1 cellular context compared by ENCODE assay signal in the genomic region with DNA sequence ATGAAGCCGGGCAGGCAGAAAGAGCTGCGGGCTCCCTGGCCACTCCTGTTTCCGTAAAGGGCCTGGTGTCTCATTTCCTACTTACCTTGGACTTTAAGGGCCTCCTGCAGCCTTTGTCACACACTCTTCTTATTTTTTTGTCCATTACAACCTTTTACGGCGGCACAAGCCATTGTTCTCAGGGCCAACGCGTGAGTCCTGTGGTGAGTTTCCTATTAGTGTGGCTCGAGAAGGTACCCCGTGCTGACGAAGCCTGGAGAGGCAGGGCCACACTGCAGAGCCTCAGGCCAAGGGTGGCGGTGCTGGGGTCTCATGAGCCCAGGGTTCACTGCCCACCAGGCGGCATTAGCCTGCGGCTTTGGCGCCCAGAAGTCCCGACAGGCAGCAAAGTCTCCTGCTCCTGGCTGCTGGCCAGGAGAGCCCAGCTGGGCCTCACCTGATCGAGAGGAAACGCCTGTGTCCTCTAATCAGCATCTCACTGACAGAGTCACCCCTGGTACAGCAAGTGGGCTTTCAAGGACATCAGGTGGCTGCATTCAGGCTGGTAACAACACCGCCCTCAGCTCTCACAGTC.
A peak's percentile ranks its signal among the peaks of the same experiment; 100 is the strongest.
TF ChIP-seq lines count a peak whose summit lies in the region.

No MANE protein-coding gene starts in this region.

TF ChIP-seq in HepG2, 621 proteins besides CTCF, POLR2A, EP300 and RAD21 (continued from another document and continues in another):
- TF ChIP-seq SOX6 (IDR thresholded peaks at IDR 0.05) = no peak
- peak; percentile 49; the same call in 1 of the 2 replicates for TF ChIP-seq SOX6 (CRISPR knock-in tag; IDR thresholded peaks at IDR 0.05)
- TF ChIP-seq NFIB (CRISPR knock-in tag; IDR thresholded peaks at IDR 0.05; ENCODE audit: borderline replicate concordance) = 0 out of 2 replicates have a peak, but pooled peaks have one; percentile 24
- 0 out of 2 replicates have a peak, but pooled peaks have one; percentile 18 for TF ChIP-seq HDAC2 (CRISPR knock-in tag; IDR thresholded peaks at IDR 0.05)
- TF ChIP-seq ZNF775 (CRISPR knock-in tag; IDR thresholded peaks at IDR 0.05; ENCODE audit: borderline replicate concordance) = 0 out of 2 replicates have a peak, but pooled peaks have one; percentile 33
- peak; percentile 23; the same call in 1 of the 2 replicates for TF ChIP-seq ZMYM4 (CRISPR knock-in tag; IDR thresholded peaks at IDR 0.05)
- TF ChIP-seq ZMYM2 (CRISPR knock-in tag; IDR thresholded peaks at IDR 0.05) = no peak
- no peak for TF ChIP-seq MXI1 (IDR thresholded peaks at IDR 0.05; ENCODE audit: borderline replicate concordance, low read depth, low read length)
- TF ChIP-seq HMG20B (CRISPR knock-in tag; conservative IDR thresholded peaks at IDR 0.05) = no peak
- TF ChIP-seq ZNF431 (CRISPR knock-in tag; IDR thresholded peaks at IDR 0.05; ENCODE audit: borderline replicate concordance, low read depth) = no peak
- peak; percentile 33; the same call in 1 of the 2 replicates for TF ChIP-seq KAT8 (CRISPR knock-in tag; IDR thresholded peaks at IDR 0.05)
- no peak for TF ChIP-seq IRF2 (CRISPR knock-in tag; IDR thresholded peaks at IDR 0.05)
- TF ChIP-seq ZNF180 (CRISPR knock-in tag; IDR thresholded peaks at IDR 0.05; ENCODE audit: borderline replicate concordance, low read depth) = no peak
- 0 out of 2 replicates have a peak, but pooled peaks have one; percentile 34 for TF ChIP-seq HNRNPL (IDR thresholded peaks at IDR 0.05; ENCODE audit: low read depth, low read length)
- TF ChIP-seq ZNF407 (CRISPR knock-in tag; IDR thresholded peaks at IDR 0.05; ENCODE audit: not compliant biosample characterization) = no peak
- TF ChIP-seq ZNF660 (CRISPR knock-in tag; IDR thresholded peaks at IDR 0.05; ENCODE audit: borderline replicate concordance, low read depth) = no peak
- TF ChIP-seq STAG1 (CRISPR knock-in tag; IDR thresholded peaks at IDR 0.05) = peak; percentile 67
- no peak for TF ChIP-seq ZKSCAN8 (CRISPR knock-in tag; IDR thresholded peaks at IDR 0.05; ENCODE audit: borderline replicate concordance)
- TF ChIP-seq, protein P1, sequence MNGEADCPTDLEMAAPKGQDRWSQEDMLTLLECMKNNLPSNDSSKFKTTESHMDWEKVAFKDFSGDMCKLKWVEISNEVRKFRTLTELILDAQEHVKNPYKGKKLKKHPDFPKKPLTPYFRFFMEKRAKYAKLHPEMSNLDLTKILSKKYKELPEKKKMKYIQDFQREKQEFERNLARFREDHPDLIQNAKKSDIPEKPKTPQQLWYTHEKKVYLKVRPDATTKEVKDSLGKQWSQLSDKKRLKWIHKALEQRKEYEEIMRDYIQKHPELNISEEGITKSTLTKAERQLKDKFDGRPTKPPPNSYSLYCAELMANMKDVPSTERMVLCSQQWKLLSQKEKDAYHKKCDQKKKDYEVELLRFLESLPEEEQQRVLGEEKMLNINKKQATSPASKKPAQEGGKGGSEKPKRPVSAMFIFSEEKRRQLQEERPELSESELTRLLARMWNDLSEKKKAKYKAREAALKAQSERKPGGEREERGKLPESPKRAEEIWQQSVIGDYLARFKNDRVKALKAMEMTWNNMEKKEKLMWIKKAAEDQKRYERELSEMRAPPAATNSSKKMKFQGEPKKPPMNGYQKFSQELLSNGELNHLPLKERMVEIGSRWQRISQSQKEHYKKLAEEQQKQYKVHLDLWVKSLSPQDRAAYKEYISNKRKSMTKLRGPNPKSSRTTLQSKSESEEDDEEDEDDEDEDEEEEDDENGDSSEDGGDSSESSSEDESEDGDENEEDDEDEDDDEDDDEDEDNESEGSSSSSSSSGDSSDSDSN (CRISPR knock-in tag; IDR thresholded peaks at IDR 0.05) = 0 out of 2 replicates have a peak, but pooled peaks have one; percentile 42
- TF ChIP-seq NFE2L1 (CRISPR knock-in tag; IDR thresholded peaks at IDR 0.05; ENCODE audit: borderline replicate concordance) = no peak
- no peak for TF ChIP-seq PRMT3 (CRISPR knock-in tag; IDR thresholded peaks at IDR 0.05; ENCODE audit: borderline replicate concordance, low read depth)
- TF ChIP-seq, protein P2, sequence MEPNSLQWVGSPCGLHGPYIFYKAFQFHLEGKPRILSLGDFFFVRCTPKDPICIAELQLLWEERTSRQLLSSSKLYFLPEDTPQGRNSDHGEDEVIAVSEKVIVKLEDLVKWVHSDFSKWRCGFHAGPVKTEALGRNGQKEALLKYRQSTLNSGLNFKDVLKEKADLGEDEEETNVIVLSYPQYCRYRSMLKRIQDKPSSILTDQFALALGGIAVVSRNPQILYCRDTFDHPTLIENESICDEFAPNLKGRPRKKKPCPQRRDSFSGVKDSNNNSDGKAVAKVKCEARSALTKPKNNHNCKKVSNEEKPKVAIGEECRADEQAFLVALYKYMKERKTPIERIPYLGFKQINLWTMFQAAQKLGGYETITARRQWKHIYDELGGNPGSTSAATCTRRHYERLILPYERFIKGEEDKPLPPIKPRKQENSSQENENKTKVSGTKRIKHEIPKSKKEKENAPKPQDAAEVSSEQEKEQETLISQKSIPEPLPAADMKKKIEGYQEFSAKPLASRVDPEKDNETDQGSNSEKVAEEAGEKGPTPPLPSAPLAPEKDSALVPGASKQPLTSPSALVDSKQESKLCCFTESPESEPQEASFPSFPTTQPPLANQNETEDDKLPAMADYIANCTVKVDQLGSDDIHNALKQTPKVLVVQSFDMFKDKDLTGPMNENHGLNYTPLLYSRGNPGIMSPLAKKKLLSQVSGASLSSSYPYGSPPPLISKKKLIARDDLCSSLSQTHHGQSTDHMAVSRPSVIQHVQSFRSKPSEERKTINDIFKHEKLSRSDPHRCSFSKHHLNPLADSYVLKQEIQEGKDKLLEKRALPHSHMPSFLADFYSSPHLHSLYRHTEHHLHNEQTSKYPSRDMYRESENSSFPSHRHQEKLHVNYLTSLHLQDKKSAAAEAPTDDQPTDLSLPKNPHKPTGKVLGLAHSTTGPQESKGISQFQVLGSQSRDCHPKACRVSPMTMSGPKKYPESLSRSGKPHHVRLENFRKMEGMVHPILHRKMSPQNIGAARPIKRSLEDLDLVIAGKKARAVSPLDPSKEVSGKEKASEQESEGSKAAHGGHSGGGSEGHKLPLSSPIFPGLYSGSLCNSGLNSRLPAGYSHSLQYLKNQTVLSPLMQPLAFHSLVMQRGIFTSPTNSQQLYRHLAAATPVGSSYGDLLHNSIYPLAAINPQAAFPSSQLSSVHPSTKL (CRISPR knock-in tag; IDR thresholded peaks at IDR 0.05) = peak; percentile 50; the same call in 1 of the 2 replicates
- TF ChIP-seq TEF (CRISPR knock-in tag; IDR thresholded peaks at IDR 0.05) = no peak
- TF ChIP-seq ZNF274 (CRISPR knock-in tag; IDR thresholded peaks at IDR 0.05) = no peak
- TF ChIP-seq HIC2 (CRISPR knock-in tag; IDR thresholded peaks at IDR 0.05; ENCODE audit: low read depth) = peak; percentile 55; the same call in 1 of the 2 replicates
- no peak for TF ChIP-seq ZNF768 (CRISPR knock-in tag; IDR thresholded peaks at IDR 0.05)
- peak; percentile 61; the same call in 1 of the 2 replicates for TF ChIP-seq IKZF5 (CRISPR knock-in tag; IDR thresholded peaks at IDR 0.05)
- no peak for TF ChIP-seq ZSCAN25 (CRISPR knock-in tag; IDR thresholded peaks at IDR 0.05)
- no peak for TF ChIP-seq ZUFSP (CRISPR knock-in tag; IDR thresholded peaks at IDR 0.05; ENCODE audit: borderline replicate concordance)
- peak; percentile 49; the same call in 1 of the 2 replicates for TF ChIP-seq CBFB (CRISPR knock-in tag; IDR thresholded peaks at IDR 0.05)
- 0 out of 2 replicates have a peak, but pooled peaks have one; percentile 12 for TF ChIP-seq ZNF331 (CRISPR knock-in tag; IDR thresholded peaks at IDR 0.05)
- TF ChIP-seq ZNF484 (CRISPR knock-in tag; IDR thresholded peaks at IDR 0.05; ENCODE audit: borderline replicate concordance, low read depth) = no peak
- TF ChIP-seq FOSL2 (CRISPR knock-in tag; IDR thresholded peaks at IDR 0.05) = peak; percentile 52
- no peak for TF ChIP-seq MTA1 (CRISPR knock-in tag; IDR thresholded peaks at IDR 0.05; ENCODE audit: borderline replicate concordance)
- TF ChIP-seq MBNL3 (CRISPR knock-in tag; conservative IDR thresholded peaks at IDR 0.05) = no peak
